Comparison of ENCODE assay signal across 1 cellular context in the genomic region with DNA sequence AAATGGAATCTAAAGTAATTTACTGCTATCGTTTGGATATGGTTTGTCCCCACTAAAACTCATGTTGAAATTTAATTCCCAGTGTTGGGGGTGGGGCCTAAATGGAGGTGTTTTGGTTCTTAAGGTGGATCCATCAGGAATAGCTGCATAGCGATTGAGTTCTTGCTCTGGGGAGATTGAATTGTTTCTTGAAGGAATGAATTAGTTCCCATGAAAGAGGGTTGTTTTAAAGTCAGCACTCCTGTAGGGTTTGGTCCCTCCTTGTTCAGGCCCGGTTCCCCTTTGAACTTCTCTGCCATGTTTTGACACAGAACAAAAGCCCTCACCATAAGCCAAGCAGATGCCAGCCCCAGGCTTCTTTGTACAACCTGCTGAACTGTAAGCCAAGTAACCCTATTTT.
TF ChIP-seq lines count a peak whose summit lies in the region.

No MANE protein-coding gene starts in this region.

TF ChIP-seq in WTC11, 78 proteins besides CTCF, POLR2A, EP300 and RAD21 (continued from another document):
- TF ChIP-seq, protein P1, sequence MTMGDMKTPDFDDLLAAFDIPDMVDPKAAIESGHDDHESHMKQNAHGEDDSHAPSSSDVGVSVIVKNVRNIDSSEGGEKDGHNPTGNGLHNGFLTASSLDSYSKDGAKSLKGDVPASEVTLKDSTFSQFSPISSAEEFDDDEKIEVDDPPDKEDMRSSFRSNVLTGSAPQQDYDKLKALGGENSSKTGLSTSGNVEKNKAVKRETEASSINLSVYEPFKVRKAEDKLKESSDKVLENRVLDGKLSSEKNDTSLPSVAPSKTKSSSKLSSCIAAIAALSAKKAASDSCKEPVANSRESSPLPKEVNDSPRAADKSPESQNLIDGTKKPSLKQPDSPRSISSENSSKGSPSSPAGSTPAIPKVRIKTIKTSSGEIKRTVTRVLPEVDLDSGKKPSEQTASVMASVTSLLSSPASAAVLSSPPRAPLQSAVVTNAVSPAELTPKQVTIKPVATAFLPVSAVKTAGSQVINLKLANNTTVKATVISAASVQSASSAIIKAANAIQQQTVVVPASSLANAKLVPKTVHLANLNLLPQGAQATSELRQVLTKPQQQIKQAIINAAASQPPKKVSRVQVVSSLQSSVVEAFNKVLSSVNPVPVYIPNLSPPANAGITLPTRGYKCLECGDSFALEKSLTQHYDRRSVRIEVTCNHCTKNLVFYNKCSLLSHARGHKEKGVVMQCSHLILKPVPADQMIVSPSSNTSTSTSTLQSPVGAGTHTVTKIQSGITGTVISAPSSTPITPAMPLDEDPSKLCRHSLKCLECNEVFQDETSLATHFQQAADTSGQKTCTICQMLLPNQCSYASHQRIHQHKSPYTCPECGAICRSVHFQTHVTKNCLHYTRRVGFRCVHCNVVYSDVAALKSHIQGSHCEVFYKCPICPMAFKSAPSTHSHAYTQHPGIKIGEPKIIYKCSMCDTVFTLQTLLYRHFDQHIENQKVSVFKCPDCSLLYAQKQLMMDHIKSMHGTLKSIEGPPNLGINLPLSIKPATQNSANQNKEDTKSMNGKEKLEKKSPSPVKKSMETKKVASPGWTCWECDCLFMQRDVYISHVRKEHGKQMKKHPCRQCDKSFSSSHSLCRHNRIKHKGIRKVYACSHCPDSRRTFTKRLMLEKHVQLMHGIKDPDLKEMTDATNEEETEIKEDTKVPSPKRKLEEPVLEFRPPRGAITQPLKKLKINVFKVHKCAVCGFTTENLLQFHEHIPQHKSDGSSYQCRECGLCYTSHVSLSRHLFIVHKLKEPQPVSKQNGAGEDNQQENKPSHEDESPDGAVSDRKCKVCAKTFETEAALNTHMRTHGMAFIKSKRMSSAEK (CRISPR knock-in tag; IDR thresholded peaks at IDR 0.05; ENCODE audit: borderline replicate concordance): no peak
- TF ChIP-seq, protein P2, sequence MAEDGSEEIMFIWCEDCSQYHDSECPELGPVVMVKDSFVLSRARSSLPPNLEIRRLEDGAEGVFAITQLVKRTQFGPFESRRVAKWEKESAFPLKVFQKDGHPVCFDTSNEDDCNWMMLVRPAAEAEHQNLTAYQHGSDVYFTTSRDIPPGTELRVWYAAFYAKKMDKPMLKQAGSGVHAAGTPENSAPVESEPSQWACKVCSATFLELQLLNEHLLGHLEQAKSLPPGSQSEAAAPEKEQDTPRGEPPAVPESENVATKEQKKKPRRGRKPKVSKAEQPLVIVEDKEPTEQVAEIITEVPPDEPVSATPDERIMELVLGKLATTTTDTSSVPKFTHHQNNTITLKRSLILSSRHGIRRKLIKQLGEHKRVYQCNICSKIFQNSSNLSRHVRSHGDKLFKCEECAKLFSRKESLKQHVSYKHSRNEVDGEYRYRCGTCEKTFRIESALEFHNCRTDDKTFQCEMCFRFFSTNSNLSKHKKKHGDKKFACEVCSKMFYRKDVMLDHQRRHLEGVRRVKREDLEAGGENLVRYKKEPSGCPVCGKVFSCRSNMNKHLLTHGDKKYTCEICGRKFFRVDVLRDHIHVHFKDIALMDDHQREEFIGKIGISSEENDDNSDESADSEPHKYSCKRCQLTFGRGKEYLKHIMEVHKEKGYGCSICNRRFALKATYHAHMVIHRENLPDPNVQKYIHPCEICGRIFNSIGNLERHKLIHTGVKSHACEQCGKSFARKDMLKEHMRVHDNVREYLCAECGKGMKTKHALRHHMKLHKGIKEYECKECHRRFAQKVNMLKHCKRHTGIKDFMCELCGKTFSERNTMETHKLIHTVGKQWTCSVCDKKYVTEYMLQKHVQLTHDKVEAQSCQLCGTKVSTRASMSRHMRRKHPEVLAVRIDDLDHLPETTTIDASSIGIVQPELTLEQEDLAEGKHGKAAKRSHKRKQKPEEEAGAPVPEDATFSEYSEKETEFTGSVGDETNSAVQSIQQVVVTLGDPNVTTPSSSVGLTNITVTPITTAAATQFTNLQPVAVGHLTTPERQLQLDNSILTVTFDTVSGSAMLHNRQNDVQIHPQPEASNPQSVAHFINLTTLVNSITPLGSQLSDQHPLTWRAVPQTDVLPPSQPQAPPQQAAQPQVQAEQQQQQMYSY (CRISPR knock-in tag; IDR thresholded peaks at IDR 0.05): no peak
- TF ChIP-seq, protein P3, sequence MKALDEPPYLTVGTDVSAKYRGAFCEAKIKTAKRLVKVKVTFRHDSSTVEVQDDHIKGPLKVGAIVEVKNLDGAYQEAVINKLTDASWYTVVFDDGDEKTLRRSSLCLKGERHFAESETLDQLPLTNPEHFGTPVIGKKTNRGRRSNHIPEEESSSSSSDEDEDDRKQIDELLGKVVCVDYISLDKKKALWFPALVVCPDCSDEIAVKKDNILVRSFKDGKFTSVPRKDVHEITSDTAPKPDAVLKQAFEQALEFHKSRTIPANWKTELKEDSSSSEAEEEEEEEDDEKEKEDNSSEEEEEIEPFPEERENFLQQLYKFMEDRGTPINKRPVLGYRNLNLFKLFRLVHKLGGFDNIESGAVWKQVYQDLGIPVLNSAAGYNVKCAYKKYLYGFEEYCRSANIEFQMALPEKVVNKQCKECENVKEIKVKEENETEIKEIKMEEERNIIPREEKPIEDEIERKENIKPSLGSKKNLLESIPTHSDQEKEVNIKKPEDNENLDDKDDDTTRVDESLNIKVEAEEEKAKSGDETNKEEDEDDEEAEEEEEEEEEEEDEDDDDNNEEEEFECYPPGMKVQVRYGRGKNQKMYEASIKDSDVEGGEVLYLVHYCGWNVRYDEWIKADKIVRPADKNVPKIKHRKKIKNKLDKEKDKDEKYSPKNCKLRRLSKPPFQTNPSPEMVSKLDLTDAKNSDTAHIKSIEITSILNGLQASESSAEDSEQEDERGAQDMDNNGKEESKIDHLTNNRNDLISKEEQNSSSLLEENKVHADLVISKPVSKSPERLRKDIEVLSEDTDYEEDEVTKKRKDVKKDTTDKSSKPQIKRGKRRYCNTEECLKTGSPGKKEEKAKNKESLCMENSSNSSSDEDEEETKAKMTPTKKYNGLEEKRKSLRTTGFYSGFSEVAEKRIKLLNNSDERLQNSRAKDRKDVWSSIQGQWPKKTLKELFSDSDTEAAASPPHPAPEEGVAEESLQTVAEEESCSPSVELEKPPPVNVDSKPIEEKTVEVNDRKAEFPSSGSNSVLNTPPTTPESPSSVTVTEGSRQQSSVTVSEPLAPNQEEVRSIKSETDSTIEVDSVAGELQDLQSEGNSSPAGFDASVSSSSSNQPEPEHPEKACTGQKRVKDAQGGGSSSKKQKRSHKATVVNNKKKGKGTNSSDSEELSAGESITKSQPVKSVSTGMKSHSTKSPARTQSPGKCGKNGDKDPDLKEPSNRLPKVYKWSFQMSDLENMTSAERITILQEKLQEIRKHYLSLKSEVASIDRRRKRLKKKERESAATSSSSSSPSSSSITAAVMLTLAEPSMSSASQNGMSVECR (CRISPR knock-in tag; IDR thresholded peaks at IDR 0.05; ENCODE audit: borderline replicate concordance): no peak
- TF ChIP-seq KAT7 (CRISPR knock-in tag; IDR thresholded peaks at IDR 0.05; ENCODE audit: borderline replicate concordance) (no peak), ZNF317 (CRISPR knock-in tag; IDR thresholded peaks at IDR 0.05; ENCODE audit: borderline replicate concordance, low read depth) (no peak), OVOL2 (CRISPR knock-in tag; IDR thresholded peaks at IDR 0.05; ENCODE audit: borderline replicate concordance) (no peak)
